13 cellular contexts compared by ENCODE assay signal in the genomic region with DNA sequence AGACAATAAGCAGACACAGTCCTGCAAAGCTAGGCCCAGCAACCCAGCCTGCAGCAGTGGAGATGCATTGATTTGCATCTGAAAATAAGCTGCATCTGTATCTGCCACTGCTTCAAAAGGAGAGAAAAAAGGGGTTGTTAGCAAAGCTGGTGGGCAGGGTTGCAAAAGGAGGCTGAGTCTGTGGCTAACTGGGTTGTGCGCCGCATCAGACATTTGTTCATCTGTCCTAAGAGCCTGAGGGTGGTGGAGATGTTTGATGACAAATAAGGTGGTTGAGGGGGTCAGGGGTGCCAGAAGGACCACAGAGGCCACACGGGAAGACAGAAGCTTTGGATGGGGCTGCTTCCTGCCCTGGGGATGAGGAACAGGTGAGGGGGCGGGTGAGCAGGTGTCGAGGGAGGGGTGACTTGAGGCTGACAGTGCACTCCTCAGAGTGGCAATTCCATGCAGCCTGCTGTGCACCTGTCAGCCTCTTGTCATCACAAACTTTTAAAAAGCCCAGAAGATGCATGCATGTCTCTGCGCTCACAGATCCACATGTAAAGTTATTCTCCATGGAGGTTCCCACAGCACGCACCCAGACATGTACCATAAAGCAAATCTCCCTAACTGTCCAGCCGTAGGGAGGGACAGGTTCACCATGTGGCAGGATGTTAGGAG.
"Had no signal": no experiment of that assay in that cellular context is flagged by ENCODE, and none has a peak within 500 bp of the region (broad histone marks: within the 10 kb centered on the region; RNA-seq: fewer than 3 reads in every experiment).

No MANE protein-coding gene starts in this region.

- H3K27ac ChIP-seq: thoracic aorta had no signal

- H3K36me3 Mint-ChIP-seq: activated naive CD4-positive, alpha-beta T cell treated with anti-CD3 and anti-CD28 coated beads, Interleukin-2, amount 50 U/mL, for 72 hours; T-cell had no signal

- H3K27me3 ChIP-seq: esophagus squamous epithelium had no signal

- H3K4me3 Mint-ChIP-seq: nephron progenitor cell, T-cell had no signal

- H3K27me3 Mint-ChIP-seq: T-cell had no signal

- DNase-seq: activated T-cell treated with anti-CD3 and anti-CD28 coated beads, Interleukin-2, amount 50 U/mL, for 1 hour; effector CD4-positive, alpha-beta T cell; esophagus squamous epithelium; hippocampal formation; kidney glomerular epithelial cell; mesendoderm; nephron progenitor cell; stimulated activated CD4-positive, alpha-beta T cell treated with anti-CD3 and anti-CD28 coated beads, Interleukin-1b, Interleukin-23, amount 100 ng/mL, for 48 hours; T-cell; T1000 had no signal

- H3K9me3 ChIP-seq: esophagus squamous epithelium, thoracic aorta had no signal

- H3K9me3 Mint-ChIP-seq: activated naive CD4-positive, alpha-beta T cell treated with anti-CD3 and anti-CD28 coated beads, Interleukin-2, amount 50 U/mL, for 72 hours; nephron progenitor cell; T-cell had no signal

- H3K4me3 ChIP-seq: esophagus squamous epithelium, thoracic aorta had no signal

- ATAC-seq: activated CD4-positive, CD25-positive, alpha-beta regulatory T cell treated with anti-CD3 and anti-CD28 coated beads, Interleukin-2, amount 50 U/mL, for 24 hours; activated naive CD4-positive, alpha-beta T cell treated with anti-CD3 and anti-CD28 coated beads, Interleukin-2, amount 50 U/mL, for 72 hours; T-cell had no signal

- H3K27ac Mint-ChIP-seq: activated naive CD4-positive, alpha-beta T cell treated with anti-CD3 and anti-CD28 coated beads, Interleukin-2, amount 50 U/mL, for 72 hours; nephron progenitor cell; T-cell had no signal

- H3K36me3 ChIP-seq: esophagus squamous epithelium, thoracic aorta had no signal
